16 cellular contexts compared by ENCODE assay signal in genomic region chr6:74166849-74167248, GRCh38.
"Had no signal": no experiment of that assay in that cellular context is flagged by ENCODE, and none has a peak within 500 bp of the region (broad histone marks: within the 10 kb centered on the region; RNA-seq: fewer than 3 reads in every experiment).

No MANE protein-coding gene starts in this region.

- ATAC-seq: body of pancreas, heart left ventricle, left lung had no signal

- H3K9ac ChIP-seq: neural progenitor cell had no signal

- H3K4me3 ChIP-seq: body of pancreas, dorsolateral prefrontal cortex, esophagus muscularis mucosa, heart left ventricle, left lung, neural progenitor cell, ovary, stomach had no signal

- H3K36me3 ChIP-seq: esophagus muscularis mucosa, heart left ventricle, left lung, neural progenitor cell, ovary, stomach had no signal

- H3K4me2 ChIP-seq: neural progenitor cell had no signal

- H3K9me3 ChIP-seq: body of pancreas, esophagus muscularis mucosa, heart left ventricle, left lung, ovary, stomach had no signal

- H3K27ac ChIP-seq: body of pancreas, dorsolateral prefrontal cortex, esophagus muscularis mucosa, left lung, neural progenitor cell, ovary, stomach had no signal

- H3K27me3 ChIP-seq: body of pancreas, dorsolateral prefrontal cortex, esophagus muscularis mucosa, heart left ventricle, left lung, neural progenitor cell, stomach had no signal

- H2AFZ ChIP-seq: neural progenitor cell had no signal

- DNase-seq: activated CD4-positive, alpha-beta T cell treated with anti-CD3 and anti-CD28 coated beads, Interleukin-2, amount 10 ng/mL, durations not matched to agents 7 days and 5 days; activated CD4-positive, CD25-positive, alpha-beta regulatory T cell; activated CD8-positive, alpha-beta memory T cell treated with anti-CD3 and anti-CD28 coated beads for 24 hours; activated naive CD4-positive, alpha-beta T cell treated with anti-CD3 and anti-CD28 coated beads, Interleukin-2, amount 10 ng/mL, durations not matched to agents 7 days and 5 days; body of pancreas; dorsolateral prefrontal cortex; foreskin melanocyte; heart left ventricle; islet precursor cell; left lung; ovary; stimulated activated CD4-positive, alpha-beta T cell treated with anti-CD3 and anti-CD28 coated beads, Interleukin-4, amount 100 ng/mL, for 24 hours; stomach; T-helper 2 cell had no signal

- H3K4me1 ChIP-seq: body of pancreas, left lung, neural progenitor cell had no signal
